ENCODE assay signal across 1 cellular context in the genomic region with DNA sequence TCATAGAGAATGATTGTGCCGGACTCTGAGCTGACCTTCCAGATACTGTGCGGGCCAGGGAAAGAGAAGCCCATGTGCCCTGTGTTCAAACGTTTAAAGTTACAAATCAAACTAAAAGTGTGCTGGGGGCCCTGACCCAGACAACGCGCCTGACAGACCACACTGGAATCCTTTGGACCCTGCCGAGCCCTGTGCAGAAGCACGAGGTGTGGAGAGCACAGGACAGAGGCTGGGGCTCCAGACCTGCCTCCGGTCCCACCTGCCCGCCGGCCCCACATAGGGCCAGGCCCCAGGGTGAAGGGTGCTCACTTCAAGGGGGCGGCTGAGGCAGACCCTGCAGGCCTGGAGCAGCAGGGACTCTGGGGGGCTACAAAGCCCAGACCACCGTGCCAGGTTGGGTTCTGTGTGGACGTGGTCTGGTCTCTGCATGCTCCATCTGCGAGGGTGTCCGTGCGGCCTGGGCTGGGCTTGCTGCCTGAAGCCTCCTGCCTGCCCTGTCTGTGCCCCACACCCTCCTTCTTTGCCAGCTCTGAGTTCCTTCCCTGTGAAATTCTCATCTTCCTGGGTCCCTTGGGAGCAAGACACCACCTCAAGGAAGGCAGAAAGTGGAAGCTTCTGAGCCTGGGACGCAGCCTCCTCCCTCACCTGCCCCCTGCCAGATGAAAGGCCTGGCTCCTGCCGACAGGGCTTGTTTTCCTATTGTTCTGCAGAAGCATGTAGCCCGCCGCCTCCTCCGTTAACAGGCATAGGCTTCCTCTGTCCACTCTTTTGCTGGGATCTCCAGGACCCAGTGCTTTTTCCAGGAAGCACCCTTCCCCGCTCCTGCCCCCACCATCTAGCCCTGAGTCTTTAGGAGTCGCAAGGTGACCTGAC.
TF ChIP-seq lines count a peak whose summit lies in the region.

No MANE protein-coding gene starts in this region.

TF ChIP-seq in HepG2, 621 proteins besides CTCF, POLR2A, EP300 and RAD21 (continued from another document):
- TF ChIP-seq, protein P1, sequence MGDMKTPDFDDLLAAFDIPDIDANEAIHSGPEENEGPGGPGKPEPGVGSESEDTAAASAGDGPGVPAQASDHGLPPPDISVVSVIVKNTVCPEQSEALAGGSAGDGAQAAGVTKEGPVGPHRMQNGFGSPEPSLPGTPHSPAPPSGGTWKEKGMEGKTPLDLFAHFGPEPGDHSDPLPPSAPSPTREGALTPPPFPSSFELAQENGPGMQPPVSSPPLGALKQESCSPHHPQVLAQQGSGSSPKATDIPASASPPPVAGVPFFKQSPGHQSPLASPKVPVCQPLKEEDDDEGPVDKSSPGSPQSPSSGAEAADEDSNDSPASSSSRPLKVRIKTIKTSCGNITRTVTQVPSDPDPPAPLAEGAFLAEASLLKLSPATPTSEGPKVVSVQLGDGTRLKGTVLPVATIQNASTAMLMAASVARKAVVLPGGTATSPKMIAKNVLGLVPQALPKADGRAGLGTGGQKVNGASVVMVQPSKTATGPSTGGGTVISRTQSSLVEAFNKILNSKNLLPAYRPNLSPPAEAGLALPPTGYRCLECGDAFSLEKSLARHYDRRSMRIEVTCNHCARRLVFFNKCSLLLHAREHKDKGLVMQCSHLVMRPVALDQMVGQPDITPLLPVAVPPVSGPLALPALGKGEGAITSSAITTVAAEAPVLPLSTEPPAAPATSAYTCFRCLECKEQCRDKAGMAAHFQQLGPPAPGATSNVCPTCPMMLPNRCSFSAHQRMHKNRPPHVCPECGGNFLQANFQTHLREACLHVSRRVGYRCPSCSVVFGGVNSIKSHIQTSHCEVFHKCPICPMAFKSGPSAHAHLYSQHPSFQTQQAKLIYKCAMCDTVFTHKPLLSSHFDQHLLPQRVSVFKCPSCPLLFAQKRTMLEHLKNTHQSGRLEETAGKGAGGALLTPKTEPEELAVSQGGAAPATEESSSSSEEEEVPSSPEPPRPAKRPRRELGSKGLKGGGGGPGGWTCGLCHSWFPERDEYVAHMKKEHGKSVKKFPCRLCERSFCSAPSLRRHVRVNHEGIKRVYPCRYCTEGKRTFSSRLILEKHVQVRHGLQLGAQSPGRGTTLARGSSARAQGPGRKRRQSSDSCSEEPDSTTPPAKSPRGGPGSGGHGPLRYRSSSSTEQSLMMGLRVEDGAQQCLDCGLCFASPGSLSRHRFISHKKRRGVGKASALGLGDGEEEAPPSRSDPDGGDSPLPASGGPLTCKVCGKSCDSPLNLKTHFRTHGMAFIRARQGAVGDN (CRISPR knock-in tag; IDR thresholded peaks at IDR 0.05), result peak; percentile 39
